ENCODE assay signal across 16 cellular contexts in the genomic region with DNA sequence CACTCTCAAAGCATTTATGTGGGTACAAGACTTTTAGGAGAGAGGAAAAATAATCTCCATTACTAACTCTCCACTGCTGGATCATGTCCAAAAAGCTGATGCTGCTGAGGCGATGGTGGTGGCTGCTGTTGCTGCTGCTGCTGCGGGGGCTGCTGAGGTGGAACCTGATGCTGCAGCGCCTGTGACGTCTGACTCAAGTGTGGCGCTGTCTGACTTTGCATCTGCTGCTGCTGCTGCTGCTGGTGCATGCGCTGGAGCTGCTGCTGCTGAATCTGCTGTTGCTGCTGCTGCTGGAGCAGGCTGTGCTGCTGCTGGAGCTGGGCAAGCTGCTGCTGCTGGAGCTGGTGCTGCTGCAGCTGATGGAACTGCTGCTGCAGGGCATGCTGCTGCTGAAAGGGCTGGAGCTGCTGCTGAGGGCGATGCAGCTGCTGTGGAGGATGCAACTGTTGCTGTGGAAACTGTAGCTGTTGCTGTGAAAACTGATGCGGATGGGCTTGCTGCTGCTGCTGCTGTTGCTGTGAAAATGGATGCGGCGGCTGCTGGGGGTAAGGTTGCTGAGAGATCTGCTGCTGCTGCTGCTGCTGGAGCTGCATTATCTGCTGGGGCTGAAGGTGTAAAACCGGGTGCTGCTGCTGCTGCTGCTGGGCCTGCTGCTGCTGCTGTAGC.
"Had no signal": no experiment of that assay in that cellular context is flagged by ENCODE, and none has a peak within 500 bp of the region (broad histone marks: within the 10 kb centered on the region; RNA-seq: fewer than 3 reads in every experiment).

No MANE protein-coding gene starts in this region.

- H3K27me3 ChIP-seq: body of pancreas, gastrocnemius medialis had no signal

- DNase-seq: activated CD4-positive, alpha-beta T cell treated with anti-CD3 and anti-CD28 coated beads, Interleukin-2, amount 50 U/mL, for 48 hours; activated effector memory CD4-positive, alpha-beta T cell treated with anti-CD3 and anti-CD28 coated beads, Interleukin-2, amount 50 U/mL, for 16 hours; activated T-cell treated with anti-CD3 and anti-CD28 coated beads, Interleukin-2, amount 50 U/mL, for 4 hours; amniotic stem cell; body of pancreas; cerebellar nuclear complex; effector CD8-positive, alpha-beta T cell; gastrocnemius medialis; left colon; naive B cell; retina; WERI-Rb-1 had no signal

- H3K9me3 Mint-ChIP-seq: activated naive CD4-positive, alpha-beta T cell treated with anti-CD3 and anti-CD28 coated beads, Interleukin-2, amount 50 U/mL, for 24 hours; activated T-cell treated with anti-CD3 and anti-CD28 coated beads, Interleukin-2, amount 50 U/mL, for 4 hours; naive B cell; stimulated activated effector memory CD8-positive, alpha-beta T cell treated with anti-CD3 and anti-CD28 coated beads, Interleukin-12 subunit alpha, Interleukin-12 subunit beta, amount 100 ng/mL, for 72 hours; T-helper 1 cell treated with Interleukin-12 subunit alpha and Interleukin-12 subunit beta and Interleukin-4 antibody, amounts not matched to agents 30 μg/mL and 1 μg/mL, for 36 hours had no signal

- H3K9me3 ChIP-seq: body of pancreas, gastrocnemius medialis had no signal

- H3K4me3 ChIP-seq: body of pancreas, gastrocnemius medialis had no signal

- H3K27ac ChIP-seq: body of pancreas, epithelial cell of prostate, gastrocnemius medialis, WERI-Rb-1 had no signal

- ATAC-seq: activated T-cell treated with anti-CD3 and anti-CD28 coated beads, Interleukin-2, amount 50 U/mL, for 4 hours; body of pancreas; gastrocnemius medialis; left colon; stimulated activated effector memory CD8-positive, alpha-beta T cell treated with anti-CD3 and anti-CD28 coated beads, Interleukin-12 subunit alpha, Interleukin-12 subunit beta, amount 100 ng/mL, for 72 hours had no signal

- H3K27ac Mint-ChIP-seq: activated naive CD4-positive, alpha-beta T cell treated with anti-CD3 and anti-CD28 coated beads, Interleukin-2, amount 50 U/mL, for 24 hours; stimulated activated effector memory CD8-positive, alpha-beta T cell treated with anti-CD3 and anti-CD28 coated beads, Interleukin-12 subunit alpha, Interleukin-12 subunit beta, amount 100 ng/mL, for 72 hours; T-helper 1 cell treated with Interleukin-12 subunit alpha and Interleukin-12 subunit beta and Interleukin-4 antibody, amounts not matched to agents 30 μg/mL and 1 μg/mL, for 36 hours had no signal

- H3K4me3 Mint-ChIP-seq: activated naive CD4-positive, alpha-beta T cell treated with anti-CD3 and anti-CD28 coated beads, Interleukin-2, amount 50 U/mL, for 24 hours; activated T-cell treated with anti-CD3 and anti-CD28 coated beads, Interleukin-2, amount 50 U/mL, for 4 hours; naive B cell; stimulated activated effector memory CD8-positive, alpha-beta T cell treated with anti-CD3 and anti-CD28 coated beads, Interleukin-12 subunit alpha, Interleukin-12 subunit beta, amount 100 ng/mL, for 72 hours; T-helper 1 cell treated with Interleukin-12 subunit alpha and Interleukin-12 subunit beta and Interleukin-4 antibody, amounts not matched to agents 30 μg/mL and 1 μg/mL, for 36 hours had no signal

- H3K4me1 ChIP-seq: body of pancreas, gastrocnemius medialis had no signal

- H3K27me3 Mint-ChIP-seq: activated naive CD4-positive, alpha-beta T cell treated with anti-CD3 and anti-CD28 coated beads, Interleukin-2, amount 50 U/mL, for 24 hours; naive B cell had no signal
